32 cellular contexts compared by ENCODE assay signal in the genomic region with DNA sequence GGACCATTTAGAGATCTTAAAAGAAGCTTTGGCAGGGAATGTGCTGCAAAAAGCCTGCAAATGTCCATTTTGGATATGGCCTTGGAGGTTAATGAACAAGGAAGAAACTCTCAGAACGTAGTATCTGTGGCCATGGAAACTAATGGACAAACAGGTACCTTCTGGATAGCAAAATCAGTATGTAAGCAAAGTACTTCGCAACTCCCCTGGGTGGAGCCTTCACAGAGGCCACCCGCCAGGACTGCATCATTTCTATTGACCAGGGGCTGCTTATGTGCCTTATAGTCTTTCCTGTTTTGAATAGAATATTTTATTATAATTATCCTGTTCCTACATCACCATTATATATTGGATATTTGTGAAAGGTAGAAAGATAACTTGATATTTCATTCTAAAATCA.
"Had no signal": no experiment of that assay in that cellular context is flagged by ENCODE, and none has a peak within 500 bp of the region (broad histone marks: within the 10 kb centered on the region; RNA-seq: fewer than 3 reads in every experiment).

No MANE protein-coding gene starts in this region.

- ATAC-seq: activated CD4-positive, alpha-beta T cell treated with anti-CD3 and anti-CD28 coated beads for 36 hours; activated CD8-positive, alpha-beta memory T cell treated with anti-CD3 and anti-CD28 coated beads, Interleukin-2, amount 10 ng/mL, durations not matched to agents 7 days and 5 days; activated CD8-positive, alpha-beta T cell treated with anti-CD3 and anti-CD28 coated beads, Interleukin-2, amount 10 ng/mL, durations not matched to agents 7 days and 5 days; activated naive CD8-positive, alpha-beta T cell treated with anti-CD3 and anti-CD28 coated beads, Interleukin-2, amount 50 U/mL, for 24 hours; gastroesophageal sphincter had no signal

- DNase-seq: activated CD4-positive, alpha-beta memory T cell treated with anti-CD3 and anti-CD28 coated beads for 36 hours; activated CD4-positive, alpha-beta T cell treated with anti-CD3 and anti-CD28 coated beads for 36 hours; activated CD4-positive, alpha-beta T cell treated with anti-CD3 and anti-CD28 coated beads, Interleukin-2, amount 10 ng/mL, durations not matched to agents 24 days and 14 days; activated CD4-positive, CD25-positive, alpha-beta regulatory T cell; activated CD4-positive, CD25-positive, alpha-beta regulatory T cell treated with anti-CD3 and anti-CD28 coated beads, Interleukin-2, amount 50 U/mL, for 72 hours; activated CD8-positive, alpha-beta memory T cell treated with anti-CD3 and anti-CD28 coated beads, Interleukin-2, amount 10 ng/mL, durations not matched to agents 7 days and 5 days; activated CD8-positive, alpha-beta memory T cell treated with anti-CD3 and anti-CD28 coated beads, Interleukin-2, amount 50 U/mL, for 4 hours; activated CD8-positive, alpha-beta T cell treated with anti-CD3 and anti-CD28 coated beads, Interleukin-2, amount 10 ng/mL, durations not matched to agents 7 days and 5 days; activated effector memory CD4-positive, alpha-beta T cell treated with anti-CD3 and anti-CD28 coated beads, Interleukin-2, amount 50 U/mL, for 16 hours; activated naive CD4-positive, alpha-beta T cell treated with anti-CD3 and anti-CD28 coated beads for 36 hours; activated naive CD8-positive, alpha-beta T cell treated with anti-CD3 and anti-CD28 coated beads for 36 hours; activated naive CD8-positive, alpha-beta T cell treated with anti-CD3 and anti-CD28 coated beads, Interleukin-2, amount 50 U/mL, for 24 hours; activated T-cell treated with anti-CD3 and anti-CD28 coated beads, Interleukin-2, amount 50 U/mL, for 1 hour; activated T-cell treated with anti-CD3 and anti-CD28 coated beads, Interleukin-2, amount 50 U/mL, for 48 hours; adrenal gland; amygdala; aorta; central memory CD4-positive, alpha-beta T cell; cerebellar nuclear complex; colonic mucosa; effector CD8-positive, alpha-beta T cell; esophagus squamous epithelium; foreskin melanocyte; T-helper 2 cell had no signal

- H3K9me3 Mint-ChIP-seq: activated CD4-positive, alpha-beta memory T cell treated with anti-CD3 and anti-CD28 coated beads for 36 hours; activated CD4-positive, alpha-beta T cell treated with anti-CD3 and anti-CD28 coated beads, Interleukin-2, amount 10 ng/mL, durations not matched to agents 24 days and 14 days; activated naive CD4-positive, alpha-beta T cell treated with anti-CD3 and anti-CD28 coated beads for 36 hours; activated naive CD8-positive, alpha-beta T cell treated with anti-CD3 and anti-CD28 coated beads for 36 hours; activated naive CD8-positive, alpha-beta T cell treated with anti-CD3 and anti-CD28 coated beads, Interleukin-2, amount 50 U/mL, for 24 hours; activated T-helper 1 cell treated with anti-CD3 and anti-CD28 coated beads, Interleukin-12 subunit alpha, Interleukin-12 subunit beta, Interleukin-2, Interleukin-4 antibody, amounts not matched to agents 30 ng/mL and 10 ng/mL and 1 ng/mL, durations not matched to agents 14 hours and 24 hours and 36 hours; activated T-helper 2 cell treated with anti-CD3 and anti-CD28 coated beads, Interferon-gamma antibody, Interleukin-2, Interleukin-4, amounts not matched to agents 10 μg/mL and 5 μg/mL and 100 μg/mL, durations not matched to agents 14 hours and 24 hours and 36 hours; brain had no signal

- H3K36me3 Mint-ChIP-seq: activated CD4-positive, alpha-beta memory T cell treated with anti-CD3 and anti-CD28 coated beads for 36 hours; activated CD8-positive, alpha-beta memory T cell treated with anti-CD3 and anti-CD28 coated beads, Interleukin-2, amount 10 ng/mL, durations not matched to agents 7 days and 5 days; activated naive CD4-positive, alpha-beta T cell treated with anti-CD3 and anti-CD28 coated beads, Interleukin-2, amount 50 U/mL, for 24 hours; activated naive CD8-positive, alpha-beta T cell treated with anti-CD3 and anti-CD28 coated beads for 36 hours; brain had no signal

- H3K36me3 ChIP-seq: adrenal gland, breast epithelium, cardiac muscle cell, colonic mucosa, esophagus squamous epithelium, gastroesophageal sphincter had no signal

- H3K27ac Mint-ChIP-seq: activated CD4-positive, alpha-beta memory T cell treated with anti-CD3 and anti-CD28 coated beads for 36 hours; activated CD4-positive, alpha-beta T cell treated with anti-CD3 and anti-CD28 coated beads for 36 hours; activated CD4-positive, alpha-beta T cell treated with anti-CD3 and anti-CD28 coated beads, Interleukin-2, amount 10 ng/mL, durations not matched to agents 24 days and 14 days; activated CD8-positive, alpha-beta memory T cell treated with anti-CD3 and anti-CD28 coated beads, Interleukin-2, amount 10 ng/mL, durations not matched to agents 7 days and 5 days; activated CD8-positive, alpha-beta T cell treated with anti-CD3 and anti-CD28 coated beads, Interleukin-2, amount 10 ng/mL, durations not matched to agents 7 days and 5 days; activated naive CD4-positive, alpha-beta T cell treated with anti-CD3 and anti-CD28 coated beads for 36 hours; activated naive CD4-positive, alpha-beta T cell treated with anti-CD3 and anti-CD28 coated beads, Interleukin-2, amount 50 U/mL, for 24 hours; activated naive CD8-positive, alpha-beta T cell treated with anti-CD3 and anti-CD28 coated beads for 36 hours; activated naive CD8-positive, alpha-beta T cell treated with anti-CD3 and anti-CD28 coated beads, Interleukin-2, amount 50 U/mL, for 24 hours; activated T-helper 1 cell treated with anti-CD3 and anti-CD28 coated beads, Interleukin-12 subunit alpha, Interleukin-12 subunit beta, Interleukin-2, Interleukin-4 antibody, amounts not matched to agents 30 ng/mL and 10 ng/mL and 1 ng/mL, durations not matched to agents 14 hours and 24 hours and 36 hours; activated T-helper 2 cell treated with anti-CD3 and anti-CD28 coated beads, Interferon-gamma antibody, Interleukin-2, Interleukin-4, amounts not matched to agents 10 μg/mL and 5 μg/mL and 100 μg/mL, durations not matched to agents 14 hours and 24 hours and 36 hours; brain had no signal

- H3K4me3 ChIP-seq: adrenal gland, breast epithelium, cardiac muscle cell, colonic mucosa, esophagus squamous epithelium, gastroesophageal sphincter had no signal

- H3K27me3 Mint-ChIP-seq: activated CD4-positive, alpha-beta memory T cell treated with anti-CD3 and anti-CD28 coated beads for 36 hours; activated CD4-positive, alpha-beta T cell treated with anti-CD3 and anti-CD28 coated beads for 36 hours; activated CD4-positive, alpha-beta T cell treated with anti-CD3 and anti-CD28 coated beads, Interleukin-2, amount 10 ng/mL, durations not matched to agents 24 days and 14 days; activated CD8-positive, alpha-beta memory T cell treated with anti-CD3 and anti-CD28 coated beads, Interleukin-2, amount 10 ng/mL, durations not matched to agents 7 days and 5 days; activated naive CD4-positive, alpha-beta T cell treated with anti-CD3 and anti-CD28 coated beads, Interleukin-2, amount 50 U/mL, for 24 hours; activated naive CD8-positive, alpha-beta T cell treated with anti-CD3 and anti-CD28 coated beads, Interleukin-2, amount 50 U/mL, for 24 hours had no signal

- H3K27ac ChIP-seq: adrenal gland, breast epithelium, cardiac muscle cell, colonic mucosa, epithelial cell of prostate, esophagus squamous epithelium, gastroesophageal sphincter had no signal

- H3K9me3 ChIP-seq: adrenal gland, breast epithelium, colonic mucosa, esophagus squamous epithelium, gastroesophageal sphincter had no signal

- H3K4me1 Mint-ChIP-seq: activated CD4-positive, alpha-beta T cell treated with anti-CD3 and anti-CD28 coated beads for 36 hours; activated CD4-positive, alpha-beta T cell treated with anti-CD3 and anti-CD28 coated beads, Interleukin-2, amount 10 ng/mL, durations not matched to agents 24 days and 14 days; activated CD8-positive, alpha-beta memory T cell treated with anti-CD3 and anti-CD28 coated beads, Interleukin-2, amount 10 ng/mL, durations not matched to agents 7 days and 5 days; activated naive CD4-positive, alpha-beta T cell treated with anti-CD3 and anti-CD28 coated beads, Interleukin-2, amount 50 U/mL, for 24 hours; activated naive CD8-positive, alpha-beta T cell treated with anti-CD3 and anti-CD28 coated beads for 36 hours; activated naive CD8-positive, alpha-beta T cell treated with anti-CD3 and anti-CD28 coated beads, Interleukin-2, amount 50 U/mL, for 24 hours; brain had no signal

- H3K27me3 ChIP-seq: adrenal gland, breast epithelium, cardiac muscle cell, colonic mucosa, esophagus squamous epithelium, gastroesophageal sphincter had no signal

- H3K4me3 Mint-ChIP-seq: activated CD4-positive, alpha-beta memory T cell treated with anti-CD3 and anti-CD28 coated beads for 36 hours; activated CD4-positive, alpha-beta T cell treated with anti-CD3 and anti-CD28 coated beads for 36 hours; activated CD4-positive, alpha-beta T cell treated with anti-CD3 and anti-CD28 coated beads, Interleukin-2, amount 10 ng/mL, durations not matched to agents 24 days and 14 days; activated CD8-positive, alpha-beta memory T cell treated with anti-CD3 and anti-CD28 coated beads, Interleukin-2, amount 10 ng/mL, durations not matched to agents 7 days and 5 days; activated CD8-positive, alpha-beta T cell treated with anti-CD3 and anti-CD28 coated beads, Interleukin-2, amount 10 ng/mL, durations not matched to agents 7 days and 5 days; activated naive CD4-positive, alpha-beta T cell treated with anti-CD3 and anti-CD28 coated beads for 36 hours; activated naive CD4-positive, alpha-beta T cell treated with anti-CD3 and anti-CD28 coated beads, Interleukin-2, amount 50 U/mL, for 24 hours; activated naive CD8-positive, alpha-beta T cell treated with anti-CD3 and anti-CD28 coated beads for 36 hours; activated naive CD8-positive, alpha-beta T cell treated with anti-CD3 and anti-CD28 coated beads, Interleukin-2, amount 50 U/mL, for 24 hours; activated T-helper 1 cell treated with anti-CD3 and anti-CD28 coated beads, Interleukin-12 subunit alpha, Interleukin-12 subunit beta, Interleukin-2, Interleukin-4 antibody, amounts not matched to agents 30 ng/mL and 10 ng/mL and 1 ng/mL, durations not matched to agents 14 hours and 24 hours and 36 hours; brain had no signal

- H3K4me1 ChIP-seq: adrenal gland, breast epithelium, colonic mucosa, esophagus squamous epithelium, gastroesophageal sphincter had no signal
